23 cellular contexts compared by ENCODE assay signal in genomic region chr2:145777914-145778313, GRCh38.
DNase-seq lines count a peak whose midpoint lies in the region; ATAC-seq and TF ChIP-seq lines count a peak whose summit lies in the region.
"Had no signal": no experiment of that assay in that cellular context is flagged by ENCODE, and none has a peak within 500 bp of the region (broad histone marks: within the 10 kb centered on the region; RNA-seq: fewer than 3 reads in every experiment).

No MANE protein-coding gene starts in this region.

- H3K79me2 ChIP-seq in hepatocyte: no peaks in the 10 kb centered on the region

- no peaks in the 10 kb centered on the region for H3K9me3 Mint-ChIP-seq in activated CD4-positive, alpha-beta T cell treated with anti-CD3 and anti-CD28 coated beads for 36 hours (ENCODE audit: low read depth)
- H3K9me3 Mint-ChIP-seq: activated naive CD8-positive, alpha-beta T cell treated with anti-CD3 and anti-CD28 coated beads, Interleukin-2, amount 10 ng/mL, durations not matched to agents 7 days and 5 days; nephron had no signal

- H3K36me3 Mint-ChIP-seq in activated CD4-positive, alpha-beta T cell treated with anti-CD3 and anti-CD28 coated beads for 36 hours (ENCODE audit: low read depth): no peaks in the 10 kb centered on the region
- H3K36me3 Mint-ChIP-seq: activated CD8-positive, alpha-beta memory T cell treated with anti-CD3 and anti-CD28 coated beads, Interleukin-2, amount 10 ng/mL, durations not matched to agents 7 days and 5 days; activated naive CD8-positive, alpha-beta T cell treated with anti-CD3 and anti-CD28 coated beads, Interleukin-2, amount 10 ng/mL, durations not matched to agents 7 days and 5 days had no signal

- ATAC-seq in GM18511 (IDR thresholded peaks at IDR 0.05; ENCODE audit: unreplicated experiment) (peak; percentile 60), GM21381 (IDR thresholded peaks at IDR 0.05; ENCODE audit: unreplicated experiment) (peak; percentile 62), HG02973 (IDR thresholded peaks at IDR 0.05; ENCODE audit: unreplicated experiment) (peak; percentile 49), left cardiac atrium (no peak)
- ATAC-seq in activated CD4-positive, alpha-beta T cell treated with anti-CD3 and anti-CD28 coated beads for 36 hours: no peak
- ATAC-seq: activated CD8-positive, alpha-beta memory T cell treated with anti-CD3 and anti-CD28 coated beads, Interleukin-2, amount 10 ng/mL, durations not matched to agents 7 days and 5 days; gastroesophageal sphincter; HCT116 had no signal

- H3K27me3 ChIP-seq in hepatocyte: no peaks in the 10 kb centered on the region
- H3K27me3 ChIP-seq: esophagus muscularis mucosa, gastroesophageal sphincter had no signal

- no peaks in the 10 kb centered on the region for H3K9me3 ChIP-seq in hepatocyte (ENCODE audit: low read depth)
- H3K9me3 ChIP-seq: esophagus muscularis mucosa, gastroesophageal sphincter had no signal

- no peak for TF ChIP-seq CTCF in hepatocyte (IDR thresholded peaks at IDR 0.05; ENCODE audit: poor library complexity)

- peak overlapping the region; percentile 6 for H3K27ac ChIP-seq in hepatocyte
- H3K27ac ChIP-seq: esophagus muscularis mucosa, gastroesophageal sphincter, KMS-11, skin epidermis had no signal

- no peaks in the 10 kb centered on the region for H3K36me3 ChIP-seq in hepatocyte (replicated peaks; ENCODE audit: insufficient read depth, low read depth)
- H3K36me3 ChIP-seq: esophagus muscularis mucosa, gastroesophageal sphincter had no signal

- H3K4me3 Mint-ChIP-seq in activated CD4-positive, alpha-beta T cell treated with anti-CD3 and anti-CD28 coated beads for 36 hours: no peak overlapping the region
- H3K4me3 Mint-ChIP-seq: activated CD8-positive, alpha-beta memory T cell treated with anti-CD3 and anti-CD28 coated beads, Interleukin-2, amount 10 ng/mL, durations not matched to agents 7 days and 5 days; activated naive CD8-positive, alpha-beta T cell treated with anti-CD3 and anti-CD28 coated beads, Interleukin-2, amount 10 ng/mL, durations not matched to agents 7 days and 5 days; nephron had no signal

- H3K9me2 ChIP-seq in hepatocyte (replicated peaks; ENCODE audit: insufficient read depth): no peaks in the 10 kb centered on the region

- H2AFZ ChIP-seq in hepatocyte: no peak overlapping the region

- DNase-seq in hepatocyte (ENCODE audit: low spot score) (no peak), left cardiac atrium (no peak), retina (no peak), NCI-H446 treated with DMSO at 0.1 percent for 48 hours (lab: John Stamatoyannopoulos, UW) (no peak)
- no peak for DNase-seq in activated CD4-positive, alpha-beta T cell treated with anti-CD3 and anti-CD28 coated beads for 36 hours
- DNase-seq: activated CD8-positive, alpha-beta memory T cell treated with anti-CD3 and anti-CD28 coated beads, Interleukin-2, amount 10 ng/mL, durations not matched to agents 7 days and 5 days; activated naive CD8-positive, alpha-beta T cell treated with anti-CD3 and anti-CD28 coated beads, Interleukin-2, amount 10 ng/mL, durations not matched to agents 7 days and 5 days; effector memory CD4-positive, alpha-beta T cell; NCI-H1048; NCI-H2081 treated with DMSO at 0.1 percent for 48 hours; NCI-H524; RPMI8226; stimulated activated CD4-positive, alpha-beta T cell treated with anti-CD3 and anti-CD28 coated beads, Interleukin-4, amount 100 ng/mL, for 1 hour had no signal

- H4K20me1 ChIP-seq in hepatocyte (ENCODE audit: insufficient read depth, poor library complexity, severe bottlenecking): no peaks in the 10 kb centered on the region

- CTCF ChIA-PET in activated CD4-positive, alpha-beta T cell treated with anti-CD3 and anti-CD28 coated beads for 36 hours (lab: Charles Lee): interaction anchor here (0.8 to 1.1 kb wide), 2 partner anchors 8 to 25 kb away, joined by 3 to 4 read pairs; no protein-coding TSS in a partner anchor

- intact Hi-C loops in activated CD4-positive, alpha-beta T cell treated with anti-CD3 and anti-CD28 coated beads for 36 hours (cut with DNase I, micrococcal nuclease): no loop called here
- intact Hi-C loops in left cardiac atrium (cut with DNase I): no loop called here

- no peaks in the 10 kb centered on the region for H3K4me1 Mint-ChIP-seq in activated CD4-positive, alpha-beta T cell treated with anti-CD3 and anti-CD28 coated beads for 36 hours
- H3K4me1 Mint-ChIP-seq: activated CD8-positive, alpha-beta memory T cell treated with anti-CD3 and anti-CD28 coated beads, Interleukin-2, amount 10 ng/mL, durations not matched to agents 7 days and 5 days; activated naive CD8-positive, alpha-beta T cell treated with anti-CD3 and anti-CD28 coated beads, Interleukin-2, amount 10 ng/mL, durations not matched to agents 7 days and 5 days had no signal

- no peak overlapping the region for H3K4me2 ChIP-seq in hepatocyte
- H3K4me2 ChIP-seq: KMS-11 had no signal

- no peak overlapping the region for H3K4me3 ChIP-seq in hepatocyte
- H3K4me3 ChIP-seq: esophagus muscularis mucosa, gastroesophageal sphincter, skin epidermis had no signal

- WGBS in hepatocyte (ENCODE audit: low lambda C conversion rate, missing lambda C conversion rate): 100% methylated on average over 3 of the region's 3 CpGs

- H3K4me1 ChIP-seq in hepatocyte (ENCODE audit: insufficient read depth): no peaks in the 10 kb centered on the region
- H3K4me1 ChIP-seq: esophagus muscularis mucosa, gastroesophageal sphincter had no signal

- POLR2A ChIA-PET in activated CD4-positive, alpha-beta T cell treated with anti-CD3 and anti-CD28 coated beads for 36 hours (lab: Charles Lee): no interaction called here

- peaks cover 3% of the 10 kb centered on the region for H3K27me3 Mint-ChIP-seq in activated CD4-positive, alpha-beta T cell treated with anti-CD3 and anti-CD28 coated beads for 36 hours
- H3K27me3 Mint-ChIP-seq: activated CD8-positive, alpha-beta memory T cell treated with anti-CD3 and anti-CD28 coated beads, Interleukin-2, amount 10 ng/mL, durations not matched to agents 7 days and 5 days; activated naive CD8-positive, alpha-beta T cell treated with anti-CD3 and anti-CD28 coated beads, Interleukin-2, amount 10 ng/mL, durations not matched to agents 7 days and 5 days; progenitor cell of endocrine pancreas had no signal

- H3K27ac Mint-ChIP-seq in activated CD4-positive, alpha-beta T cell treated with anti-CD3 and anti-CD28 coated beads for 36 hours: no peak overlapping the region
- H3K27ac Mint-ChIP-seq: activated CD8-positive, alpha-beta memory T cell treated with anti-CD3 and anti-CD28 coated beads, Interleukin-2, amount 10 ng/mL, durations not matched to agents 7 days and 5 days; activated naive CD8-positive, alpha-beta T cell treated with anti-CD3 and anti-CD28 coated beads, Interleukin-2, amount 10 ng/mL, durations not matched to agents 7 days and 5 days; nephron; progenitor cell of endocrine pancreas had no signal

Comparison
In these comparisons a context has a peak if more than half of its experiments do, and no peak if none do; other contexts are left out.
1. ATAC-seq: peak in GM18511 (single experiment), GM21381 (single experiment) and HG02973 (single experiment); none in activated CD4-positive, alpha-beta T cell treated with anti-CD3 and anti-CD28 coated beads for 36 hours (single experiment) and left cardiac atrium (0 of 2).